ENCODE assay signal across 27 cellular contexts in genomic region chr2:69474688-69475087, GRCh38.
"Had no signal": no experiment of that assay in that cellular context is flagged by ENCODE, and none has a peak within 500 bp of the region (broad histone marks: within the 10 kb centered on the region; RNA-seq: fewer than 3 reads in every experiment).

No MANE protein-coding gene starts in this region.

- ATAC-seq: activated CD8-positive, alpha-beta T cell treated with anti-CD3 and anti-CD28 coated beads for 36 hours; activated naive CD4-positive, alpha-beta T cell treated with anti-CD3 and anti-CD28 coated beads, Interleukin-2, amount 50 U/mL, for 72 hours; activated T-cell treated with anti-CD3 and anti-CD28 coated beads, Interleukin-2, amount 50 U/mL, for 72 hours; activated T-helper 17 cell treated with anti-CD3 and anti-CD28 coated beads, Interleukin-2, amount 50 U/mL, for 72 hours; Panc1 had no signal

- H3K4me3 Mint-ChIP-seq: activated CD4-positive, alpha-beta T cell treated with anti-CD3 and anti-CD28 coated beads, Interleukin-2, amount 10 ng/mL, durations not matched to agents 24 days and 14 days; activated CD8-positive, alpha-beta T cell treated with anti-CD3 and anti-CD28 coated beads for 36 hours; activated T-cell treated with anti-CD3 and anti-CD28 coated beads, Interleukin-2, amount 50 U/mL, for 72 hours; activated T-helper 17 cell treated with anti-CD3 and anti-CD28 coated beads, Interleukin-2, amount 50 U/mL, for 72 hours; T-helper 1 cell treated with Interleukin-12 subunit alpha and Interleukin-12 subunit beta and Interleukin-4 antibody, amounts not matched to agents 30 μg/mL and 1 μg/mL, for 36 hours; T-helper 2 cell treated with Interferon-gamma antibody and Interleukin-4, amounts not matched to agents 5 μg/mL and 100 μg/mL, for 36 hours had no signal

- H3K4me1 ChIP-seq: SJSA1 had no signal

- H3K27me3 Mint-ChIP-seq: activated CD4-positive, alpha-beta T cell treated with anti-CD3 and anti-CD28 coated beads, Interleukin-2, amount 10 ng/mL, durations not matched to agents 24 days and 14 days; activated CD8-positive, alpha-beta T cell treated with anti-CD3 and anti-CD28 coated beads for 36 hours; activated T-helper 17 cell treated with anti-CD3 and anti-CD28 coated beads, Interleukin-2, amount 50 U/mL, for 72 hours had no signal

- H3K27ac Mint-ChIP-seq: activated CD4-positive, alpha-beta T cell treated with anti-CD3 and anti-CD28 coated beads, Interleukin-2, amount 10 ng/mL, durations not matched to agents 24 days and 14 days; activated CD8-positive, alpha-beta T cell treated with anti-CD3 and anti-CD28 coated beads for 36 hours; T-helper 2 cell treated with Interferon-gamma antibody and Interleukin-4, amounts not matched to agents 5 μg/mL and 100 μg/mL, for 36 hours had no signal

- H3K27ac ChIP-seq: brain microvascular endothelial cell, SJSA1 had no signal

- H3K27me3 ChIP-seq: brain microvascular endothelial cell, SJSA1 had no signal

- DNase-seq: activated CD4-positive, alpha-beta T cell treated with anti-CD3 and anti-CD28 coated beads, Interleukin-2, amount 10 ng/mL, durations not matched to agents 24 days and 14 days; activated CD4-positive, alpha-beta T cell treated with anti-CD3 and anti-CD28 coated beads, Interleukin-2, amount 50 U/mL, for 4 hours; activated CD8-positive, alpha-beta T cell treated with anti-CD3 and anti-CD28 coated beads for 36 hours; activated effector memory CD4-positive, alpha-beta T cell treated with anti-CD3 and anti-CD28 coated beads, Interleukin-2, amount 50 U/mL, for 16 hours; activated naive CD4-positive, alpha-beta T cell; activated T-cell treated with anti-CD3 and anti-CD28 coated beads, Interleukin-2, amount 50 U/mL, for 1 hour; activated T-cell treated with anti-CD3 and anti-CD28 coated beads, Interleukin-2, amount 50 U/mL, for 72 hours; amniotic stem cell; aorta; brain microvascular endothelial cell; central memory CD4-positive, alpha-beta T cell; Karpas-422; KBM-7; NCI-H1105; NCI-H1417 treated with DMSO at 0.1 percent for 48 hours; NCI-H187 treated with DMSO at 0.1 percent for 48 hours; NCI-H2081; NCI-H345; NCI-H524 treated with DMSO at 0.1 percent for 48 hours; SHP77 treated with DMSO at 0.1 percent for 48 hours; SK-N-SH had no signal

- H3K9me3 ChIP-seq: SJSA1, SK-N-SH had no signal

- H3K4me3 ChIP-seq: SJSA1 had no signal

- H3K9me3 Mint-ChIP-seq: activated CD4-positive, alpha-beta T cell treated with anti-CD3 and anti-CD28 coated beads, Interleukin-2, amount 10 ng/mL, durations not matched to agents 24 days and 14 days; activated CD8-positive, alpha-beta T cell treated with anti-CD3 and anti-CD28 coated beads for 36 hours; activated naive CD4-positive, alpha-beta T cell treated with anti-CD3 and anti-CD28 coated beads, Interleukin-2, amount 50 U/mL, for 72 hours; activated T-cell treated with anti-CD3 and anti-CD28 coated beads, Interleukin-2, amount 50 U/mL, for 72 hours; activated T-helper 17 cell treated with anti-CD3 and anti-CD28 coated beads, Interleukin-2, amount 50 U/mL, for 72 hours; T-helper 1 cell treated with Interleukin-12 subunit alpha and Interleukin-12 subunit beta and Interleukin-4 antibody, amounts not matched to agents 30 μg/mL and 1 μg/mL, for 36 hours; T-helper 2 cell treated with Interferon-gamma antibody and Interleukin-4, amounts not matched to agents 5 μg/mL and 100 μg/mL, for 36 hours had no signal
